26 cellular contexts compared by ENCODE assay signal in genomic region chr1:218742478-218743260, GRCh38.
A peak's percentile ranks its signal among the peaks of the same experiment; 100 is the strongest.
DNase-seq lines count a peak whose midpoint lies in the region; ATAC-seq, FAIRE-seq and TF ChIP-seq lines count a peak whose summit lies in the region.
"Had no signal": no experiment of that assay in that cellular context is flagged by ENCODE, and none has a peak within 500 bp of the region (broad histone marks: within the 10 kb centered on the region; RNA-seq: fewer than 3 reads in every experiment).

No MANE protein-coding gene starts in this region.

- H3K36me3 Mint-ChIP-seq in Calu3 (ENCODE audit: insufficient read depth, unreplicated experiment), result no peaks in the 10 kb centered on the region
- peaks cover 2% of the 10 kb centered on the region for H3K36me3 Mint-ChIP-seq in activated naive CD8-positive, alpha-beta T cell treated with anti-CD3 and anti-CD28 coated beads for 36 hours
- H3K36me3 Mint-ChIP-seq in activated naive CD4-positive, alpha-beta T cell treated with anti-CD3 and anti-CD28 coated beads, Interleukin-2, amount 10 ng/mL, durations not matched to agents 7 days and 5 days, result no peaks in the 10 kb centered on the region
- H3K36me3 Mint-ChIP-seq: activated CD4-positive, alpha-beta memory T cell treated with anti-CD3 and anti-CD28 coated beads for 36 hours; immature natural killer cell had no signal

- no TSS peak for BruUV-seq in Calu3 (replicated peaks; lab: Mats Ljungman, UMichigan)

- peak overlapping the region; percentile 58 for H3K27ac Mint-ChIP-seq in Calu3 (ENCODE audit: unreplicated experiment)
- H3K27ac Mint-ChIP-seq in activated naive CD8-positive, alpha-beta T cell treated with anti-CD3 and anti-CD28 coated beads for 36 hours, result no peak overlapping the region
- H3K27ac Mint-ChIP-seq in activated naive CD4-positive, alpha-beta T cell treated with anti-CD3 and anti-CD28 coated beads, Interleukin-2, amount 10 ng/mL, durations not matched to agents 7 days and 5 days, result no peak overlapping the region
- H3K27ac Mint-ChIP-seq: activated B cell treated with CpG ODN at 0.5 μM for 24 hours; activated CD4-positive, alpha-beta memory T cell treated with anti-CD3 and anti-CD28 coated beads for 36 hours; dendritic cell treated with granulocyte-macrophage colony-stimulating factor and Interleukin-4, amounts not matched to agents 40 ng/mL and 50 ng/mL, for 4 days; immature natural killer cell; nephron progenitor cell; T-helper 2 cell treated with Interferon-gamma antibody and Interleukin-4, amounts not matched to agents 5 μg/mL and 100 μg/mL, for 36 hours had no signal

- no peak overlapping the region for H3K4me3 Mint-ChIP-seq in Calu3 (ENCODE audit: low read depth, unreplicated experiment)
- no peak overlapping the region for H3K4me3 Mint-ChIP-seq in activated naive CD8-positive, alpha-beta T cell treated with anti-CD3 and anti-CD28 coated beads for 36 hours
- no peak overlapping the region for H3K4me3 Mint-ChIP-seq in activated naive CD4-positive, alpha-beta T cell treated with anti-CD3 and anti-CD28 coated beads, Interleukin-2, amount 10 ng/mL, durations not matched to agents 7 days and 5 days
- H3K4me3 Mint-ChIP-seq: activated B cell treated with CpG ODN at 0.5 μM for 24 hours; activated CD4-positive, alpha-beta memory T cell treated with anti-CD3 and anti-CD28 coated beads for 36 hours; dendritic cell treated with granulocyte-macrophage colony-stimulating factor and Interleukin-4, amounts not matched to agents 40 ng/mL and 50 ng/mL, for 4 days; immature natural killer cell; nephron progenitor cell; T-helper 2 cell treated with Interferon-gamma antibody and Interleukin-4, amounts not matched to agents 5 μg/mL and 100 μg/mL, for 36 hours had no signal

- intact Hi-C loops in Calu3 (cut with micrococcal nuclease; ENCODE audit: unreplicated experiment), result no loop called here

- H3K9me3 Mint-ChIP-seq in Calu3 (ENCODE audit: low read depth, unreplicated experiment), result peaks cover 4% of the 10 kb centered on the region
- peaks cover 6% of the 10 kb centered on the region for H3K9me3 Mint-ChIP-seq in activated naive CD8-positive, alpha-beta T cell treated with anti-CD3 and anti-CD28 coated beads for 36 hours
- H3K9me3 Mint-ChIP-seq in activated naive CD4-positive, alpha-beta T cell treated with anti-CD3 and anti-CD28 coated beads, Interleukin-2, amount 10 ng/mL, durations not matched to agents 7 days and 5 days, result peaks cover 4% of the 10 kb centered on the region

- peaks cover 40% of the 10 kb centered on the region for H3K4me1 Mint-ChIP-seq in Calu3 (ENCODE audit: low read depth, unreplicated experiment)
- no peaks in the 10 kb centered on the region for H3K4me1 Mint-ChIP-seq in activated naive CD8-positive, alpha-beta T cell treated with anti-CD3 and anti-CD28 coated beads for 36 hours
- H3K4me1 Mint-ChIP-seq in activated naive CD4-positive, alpha-beta T cell treated with anti-CD3 and anti-CD28 coated beads, Interleukin-2, amount 10 ng/mL, durations not matched to agents 7 days and 5 days, result no peaks in the 10 kb centered on the region
- H3K4me1 Mint-ChIP-seq: activated B cell treated with CpG ODN at 0.5 μM for 24 hours, immature natural killer cell had no signal

- no peak for TF ChIP-seq CTCF in Calu3 (IDR thresholded peaks at IDR 0.05; ENCODE audit: unreplicated experiment)

- CTCF ChIA-PET in Calu3 (lab: Charles Lee), result interaction anchor here (0.7 kb wide), 1 partner anchor 224 kb away, joined by 4 read pairs; no protein-coding TSS in a partner anchor
- CTCF ChIA-PET in activated naive CD4-positive, alpha-beta T cell treated with anti-CD3 and anti-CD28 coated beads, Interleukin-2, amount 10 ng/mL, durations not matched to agents 7 days and 5 days (lab: Charles Lee), result no interaction called here

- peak; percentile 31 for FAIRE-seq in HTR-8/SVneo (lab: Jason Lieb, UNC)
- FAIRE-seq in GM19239 (lab: Jason Lieb, UNC), result no peak
- FAIRE-seq: urothelium cell line had no signal

- no peak for DNase-seq in Calu3
- no peak for DNase-seq in HTR-8/SVneo (ENCODE audit: insufficient read length, low spot score)
- DNase-seq in fibroblast of gingiva (ENCODE audit: low read depth), result peak; percentile 39
- DNase-seq in GM19239 (ENCODE audit: insufficient read length, low spot score), result no peak
- no peak for DNase-seq in NCI-H345 treated with DMSO at 0.1 percent for 48 hours (lab: John Stamatoyannopoulos, UW; ENCODE audit: unreplicated experiment)
- no peak for DNase-seq in activated naive CD8-positive, alpha-beta T cell treated with anti-CD3 and anti-CD28 coated beads for 36 hours
- no peak for DNase-seq in activated naive CD4-positive, alpha-beta T cell treated with anti-CD3 and anti-CD28 coated beads, Interleukin-2, amount 10 ng/mL, durations not matched to agents 7 days and 5 days
- DNase-seq: activated B cell treated with CpG ODN at 0.5 μM for 24 hours; activated CD4-positive, alpha-beta memory T cell treated with anti-CD3 and anti-CD28 coated beads for 36 hours; activated effector memory CD4-positive, alpha-beta T cell treated with anti-CD3 and anti-CD28 coated beads, Interleukin-2, amount 50 U/mL, for 16 hours; foreskin melanocyte; immature natural killer cell; KG1; left ventricle myocardium superior; mucosa of descending colon; MV-4-11; NCI-H1694; NCI-H2227 treated with DMSO at 0.1 percent for 48 hours; NCI-H774; nephron progenitor cell; PC-9; substantia nigra had no signal

- H3K27me3 Mint-ChIP-seq in Calu3 (ENCODE audit: unreplicated experiment), result no peaks in the 10 kb centered on the region
- H3K27me3 Mint-ChIP-seq in activated naive CD8-positive, alpha-beta T cell treated with anti-CD3 and anti-CD28 coated beads for 36 hours, result no peaks in the 10 kb centered on the region
- no peaks in the 10 kb centered on the region for H3K27me3 Mint-ChIP-seq in activated naive CD4-positive, alpha-beta T cell treated with anti-CD3 and anti-CD28 coated beads, Interleukin-2, amount 10 ng/mL, durations not matched to agents 7 days and 5 days
- H3K27me3 Mint-ChIP-seq: activated CD4-positive, alpha-beta memory T cell treated with anti-CD3 and anti-CD28 coated beads for 36 hours; dendritic cell treated with granulocyte-macrophage colony-stimulating factor and Interleukin-4, amounts not matched to agents 40 ng/mL and 50 ng/mL, for 4 days had no signal

- peak; percentile 27; the same call in 1 of the 3 replicates for ATAC-seq in SK-N-SH treated with all-trans-retinoic acid at 6 μM for 48 hours
- ATAC-seq: left ventricle myocardium superior, mucosa of descending colon had no signal

TF ChIP-seq in SK-N-SH treated with all-trans-retinoic acid at 6 μM for 48 hours, 23 proteins besides CTCF, POLR2A, EP300 and RAD21:
- TF ChIP-seq ZNF565 (CRISPR knock-in tag; conservative IDR thresholded peaks at IDR 0.05; ENCODE audit: low read depth) (no peak), TCF4 (CRISPR knock-in tag; IDR thresholded peaks at IDR 0.05; ENCODE audit: borderline replicate concordance) (no peak), ZNF8 (CRISPR knock-in tag; IDR thresholded peaks at IDR 0.05) (no peak), ZFP3 (CRISPR knock-in tag; IDR thresholded peaks at IDR 0.05) (no peak), ZFP30 (CRISPR knock-in tag; IDR thresholded peaks at IDR 0.05) (no peak), ZNF70 (CRISPR knock-in tag; IDR thresholded peaks at IDR 0.05) (no peak), ISL1 (CRISPR knock-in tag; IDR thresholded peaks at IDR 0.05) (no peak), RARB (CRISPR knock-in tag; IDR thresholded peaks at IDR 0.05) (no peak), ESRRG (CRISPR knock-in tag; IDR thresholded peaks at IDR 0.05) (no peak), BACH2 (CRISPR knock-in tag; IDR thresholded peaks at IDR 0.05; ENCODE audit: borderline replicate concordance) (no peak)
